In the genomic region with DNA sequence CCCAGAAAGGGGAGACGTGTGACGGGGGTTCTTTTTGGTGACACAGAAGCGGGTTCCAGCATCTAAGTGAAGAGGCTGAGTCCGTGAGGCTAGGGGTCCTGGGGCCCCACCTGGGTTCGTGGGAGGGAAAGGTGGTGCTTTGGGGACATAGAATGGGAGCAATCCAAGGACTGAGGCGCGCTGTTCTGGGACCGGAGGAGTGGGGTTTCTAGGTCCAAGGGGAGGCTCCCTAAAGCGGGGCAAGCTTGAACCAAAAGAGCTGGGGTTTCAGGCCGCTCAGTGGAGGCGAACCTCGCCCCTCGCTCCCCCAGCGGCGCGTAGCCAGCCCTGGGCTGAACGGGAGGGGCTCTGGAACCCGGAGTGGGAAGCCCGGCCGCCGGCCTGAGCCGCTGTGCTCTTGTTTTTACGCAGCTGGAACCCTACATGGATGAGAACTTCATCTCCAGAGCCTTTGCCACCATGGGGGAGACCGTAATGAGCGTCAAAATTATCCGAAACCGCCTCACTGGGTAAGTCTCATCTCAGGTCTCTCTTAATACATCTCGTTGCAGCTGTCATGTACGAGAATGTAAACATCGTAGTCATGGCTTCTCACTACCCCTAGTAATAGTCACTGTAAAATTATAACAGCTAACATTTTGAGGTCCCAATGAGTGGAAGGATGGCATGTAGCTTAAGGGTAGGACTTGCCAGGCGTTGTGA, we compare ENCODE assay signal across 8 cellular contexts. TPM values are rescaled to one million over a fixed set of nuclear protein-coding genes. Genes with fewer than 3 reads are reported as not detected.
DNase-seq lines count a peak whose midpoint lies in the region; ATAC-seq, FAIRE-seq and TF ChIP-seq lines count a peak whose summit lies in the region.

No MANE protein-coding gene starts in this region.

- ATAC-seq in GM19035 (IDR thresholded peaks at IDR 0.05; ENCODE audit: unreplicated experiment) (peak; percentile 33), HG03342 (IDR thresholded peaks at IDR 0.05; ENCODE audit: unreplicated experiment) (peak; percentile 25)

- H3K4me1 Mint-ChIP-seq in Caco-2 (ENCODE audit: low read depth, unreplicated experiment), result no peaks in the 10 kb centered on the region

- no TSS peak for BruUV-seq in Caco-2 (replicated peaks; lab: Mats Ljungman, UMichigan)

- CTCF ChIA-PET in Caco-2 (lab: Charles Lee), result interaction anchor here (0.6 to 0.7 kb wide), 2 partner anchors 30 to 88 kb away, joined by 3 to 4 read pairs; no protein-coding TSS in a partner anchor

- H3K4me1 ChIP-seq in Caco-2 (no peaks in the 10 kb centered on the region), SJSA1 (replicated peaks) (0 out of 2 replicates have a peak, but pooled peaks cover 7% of the 10 kb centered on the region), small intestine (ENCODE audit: control insufficient read depth in 2 of 2, insufficient read depth in 1 of 2, low read depth in 1 of 2, low read length in 1 of 2) (peaks cover 0 to 3% of the 10 kb centered on the region in 2 donors)

- H3K27me3 Mint-ChIP-seq in Caco-2 (ENCODE audit: insufficient read depth, unreplicated experiment), result no peaks in the 10 kb centered on the region

- 0 to 1% (median 1%) methylated on average over 24 to 31 of the region's 31 CpGs for WGBS in small intestine, 3 donors

- intact Hi-C loops in Caco-2 (cut with micrococcal nuclease; ENCODE audit: unreplicated experiment), result loop anchor here (2.0 kb wide), 1 partner anchor 27 kb away; no protein-coding TSS in a partner anchor

- peak overlapping the region; percentile 85 for H3K4me3 Mint-ChIP-seq in Caco-2 (ENCODE audit: unreplicated experiment)

- no peak for FAIRE-seq in small intestine (lab: Jason Lieb, UNC)

- H3K36me3 Mint-ChIP-seq in Caco-2 (ENCODE audit: insufficient read depth, unreplicated experiment), result peaks cover 29% of the 10 kb centered on the region

- H3K9me3 ChIP-seq in Caco-2 (no peaks in the 10 kb centered on the region), SJSA1 (replicated peaks) (no peaks in the 10 kb centered on the region), small intestine (ENCODE audit: control insufficient read depth, low read depth) (no peaks in the 10 kb centered on the region)

- peak overlapping the region; percentile 70 for H3K4me3 ChIP-seq in Caco-2 (ENCODE audit: low read depth, low read length)
- peak overlapping the region; percentile 56 for H3K4me3 ChIP-seq in SJSA1
- H3K4me3 ChIP-seq in small intestine (ENCODE audit: low read depth in 1 of 2, low read length in 2 of 2), result peak overlapping the region; percentile 64

- H3K27ac ChIP-seq in SJSA1 (peak overlapping the region; percentile 0; the same call in 1 of the 2 replicates), small intestine (ENCODE audit: low read depth in 1 of 2, low read length in 1 of 2) (peak overlapping the region; percentile 61 to 87)

- H3K27ac Mint-ChIP-seq in Caco-2 (ENCODE audit: unreplicated experiment), result peak overlapping the region; percentile 84

- DNase-seq in Caco-2 (peak in 1 of 2 experiments; percentile 32), SJSA1 (ENCODE audit: low read depth in 1 of 2, low spot score in 2 of 2) (peak in 1 of 2 experiments; percentile 48), cerebellar cortex (ENCODE audit: low spot score) (peak; percentile 46), iris pigment epithelial cell (ENCODE audit: low read depth) (peak; percentile 51), small intestine (peak; percentile 30), DMS114 treated with DMSO at 0.1 percent for 48 hours (lab: John Stamatoyannopoulos, UW; ENCODE audit: unreplicated experiment) (no peak)

- TF ChIP-seq CTCF in Caco-2 (IDR thresholded peaks at IDR 0.05; ENCODE audit: insufficient read depth in 1 of 2, low read depth in 1 of 2, low read length in 1 of 2, severe bottlenecking in 1 of 2, unreplicated experiment in 1 of 2), result no peak

- H3K27me3 ChIP-seq in Caco-2 (replicated peaks; ENCODE audit: control insufficient read depth, insufficient read depth, low read length) (no peaks in the 10 kb centered on the region), SJSA1 (replicated peaks) (no peaks in the 10 kb centered on the region), small intestine (ENCODE audit: control insufficient read depth in 2 of 2, insufficient read depth in 2 of 2, low read length in 2 of 2) (no peaks in the 10 kb centered on the region)

- no peaks in the 10 kb centered on the region for H3K9me3 Mint-ChIP-seq in Caco-2 (ENCODE audit: unreplicated experiment)

- H3K36me3 ChIP-seq in Caco-2 (ENCODE audit: control insufficient read depth, insufficient read depth, low read length), result no peaks in the 10 kb centered on the region
- H3K36me3 ChIP-seq in SJSA1, result peaks cover 9% of the 10 kb centered on the region
- peaks cover 0 to 3% of the 10 kb centered on the region in 2 donors for H3K36me3 ChIP-seq in small intestine (ENCODE audit: control insufficient read depth in 2 of 2, insufficient read depth in 2 of 2, low read length in 2 of 2)

- POLR2A ChIA-PET in Caco-2 (lab: Charles Lee), result interaction anchor here (1.4 kb wide), 1 partner anchor 28 kb away, joined by 13 read pairs; no protein-coding TSS in a partner anchor

RNA-seq across cellular contexts. Expression of a gene that starts 0.5 kb away (rescaled TPM):
- total RNA-seq in Caco-2 (2022), result 23.1 and 25.1 TPM in 2 replicates
- 17.4 and 26.1 TPM in 2 replicates for total RNA-seq in SJSA1 (2014; rRNA removed; shearing (Covaris generic))
- 10 to 100 TPM; 16.3 to 25.9 (median 25.5) TPM for polyA plus RNA-seq in small intestine

RNA-seq across cellular contexts. Expression of a gene that starts 38.7 kb away (rescaled TPM):
- 2.5 and 2.9 TPM in 2 replicates for total RNA-seq in Caco-2 (2022)
- 1.1 and 6.1 TPM in 2 replicates for total RNA-seq in SJSA1 (2014; rRNA removed; shearing (Covaris generic))
- 1 to 10 TPM; 1.7 to 4.9 (median 4.6) TPM for polyA plus RNA-seq in small intestine

RNA-seq across cellular contexts. Expression of a gene that starts 47.5 kb away (rescaled TPM):
- 52.1 and 54.0 TPM in 2 replicates for total RNA-seq in Caco-2 (2022)
- total RNA-seq in SJSA1 (2014; rRNA removed; shearing (Covaris generic)), result 52.7 and 64.3 TPM in 2 replicates
- polyA plus RNA-seq in small intestine, result 10 to 100 TPM; 31.1 to 69.5 (median 33.3) TPM
